Comparison of ENCODE assay signal across 17 cellular contexts in genomic region chr12:3587402-3588013, GRCh38.
DNase-seq lines count a peak whose midpoint lies in the region; ATAC-seq lines count a peak whose summit lies in the region.
"Had no signal": no experiment of that assay in that cellular context is flagged by ENCODE, and none has a peak within 500 bp of the region (broad histone marks: within the 10 kb centered on the region; RNA-seq: fewer than 3 reads in every experiment).

No MANE protein-coding gene starts in this region.

- ATAC-seq in HG02852 (IDR thresholded peaks at IDR 0.05; ENCODE audit: unreplicated experiment) (no peak), HG03108 (IDR thresholded peaks at IDR 0.05; ENCODE audit: unreplicated experiment) (no peak)
- ATAC-seq: HCT116 had no signal

- DNase-seq in H7 (peak; percentile 75), NCI-H146 (lab: John Stamatoyannopoulos, UW) (peak; percentile 24), NCI-H2171 (lab: John Stamatoyannopoulos, UW) (peak; percentile 53), mesenteric fat pad (ENCODE audit: low spot score) (peak; percentile 59), MG63 (no peak), DMS 273 treated with DMSO at 0.1 percent for 48 hours (lab: John Stamatoyannopoulos, UW) (no peak)
- DNase-seq: BE2C; CD4-positive, CD25-positive, alpha-beta regulatory T cell; COR-L47; DMS153; GDM1; NCI-H1436 treated with DMSO at 0.1 percent for 48 hours; SHP77 treated with DMSO at 0.1 percent for 48 hours; SK-N-SH had no signal

- H3K36me3 ChIP-seq in H7 (replicated peaks; ENCODE audit: control insufficient read depth, insufficient read depth, low read length) (no peaks in the 10 kb centered on the region), MG63 (no peaks in the 10 kb centered on the region)
- H3K36me3 ChIP-seq: BE2C had no signal

- H3K4me3 ChIP-seq in H7 (ENCODE audit: insufficient read depth, low read depth, low read length): no peak overlapping the region
- no peak overlapping the region for H3K4me3 ChIP-seq in MG63

- H3K9me3 ChIP-seq in MG63: no peaks in the 10 kb centered on the region
- H3K9me3 ChIP-seq: BE2C, SK-N-SH had no signal

- H3K27me3 ChIP-seq in H7 (ENCODE audit: control insufficient read depth, insufficient read depth, low read length) (no peaks in the 10 kb centered on the region; the same call in 1 of the 2 replicates), MG63 (no peaks in the 10 kb centered on the region)

Comparison
In these comparisons a context has a peak if more than half of its experiments do, and no peak if none do; other contexts are left out.
1. DNase-seq: peak in H7 (single experiment), NCI-H146 (single experiment), NCI-H2171 (single experiment) and mesenteric fat pad (single experiment); none in MG63 (single experiment) and DMS 273 treated with DMSO at 0.1 percent for 48 hours (single experiment).